ENCODE assay signal across 9 cellular contexts in the genomic region with DNA sequence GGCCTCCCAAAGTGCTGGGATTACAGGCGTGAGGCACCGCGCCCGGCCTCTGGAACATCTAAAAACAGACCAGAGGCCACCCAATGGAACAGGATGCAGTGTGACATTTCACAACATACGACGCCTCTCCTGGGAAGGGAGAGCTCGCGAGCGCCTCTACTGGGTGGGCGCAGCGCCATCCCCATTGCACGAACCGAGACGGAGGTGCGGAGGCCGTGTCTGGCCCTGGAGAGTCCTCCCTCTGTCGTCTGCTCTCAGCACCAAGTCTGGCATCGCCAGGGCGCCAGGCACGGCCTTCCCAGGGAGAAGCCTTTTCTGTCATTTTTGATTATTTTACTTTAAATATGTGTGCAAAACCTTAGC. TPM values are rescaled to one million over a fixed set of nuclear protein-coding genes. Genes with fewer than 3 reads are reported as not detected.
DNase-seq lines count a peak whose midpoint lies in the region; ATAC-seq and TF ChIP-seq lines count a peak whose summit lies in the region.
"Had no signal": no experiment of that assay in that cellular context is flagged by ENCODE, and none has a peak within 500 bp of the region (broad histone marks: within the 10 kb centered on the region; RNA-seq: fewer than 3 reads in every experiment).

No MANE protein-coding gene starts in this region.

- peak; percentile 52 to 88; a peak in 3 of 4 replicates for TF ChIP-seq CTCF in GM23338 (conservative IDR thresholded peaks at IDR 0.05; ENCODE audit: low read depth in 2 of 2)
- TF ChIP-seq CTCF in WI38 (IDR thresholded peaks at IDR 0.05; ENCODE audit: low read depth, low read length), result peak; percentile 51

- H3K4me2 ChIP-seq in GM23338, result peak overlapping the region; percentile 81

- peak overlapping the region; percentile 48; the same call in 1 of the 2 replicates for H2AFZ ChIP-seq in GM23338

- peaks cover 45% of the 10 kb centered on the region for H3K4me1 ChIP-seq in GM23338 (ENCODE audit: insufficient read depth)

- no peak overlapping the region for H3K27ac ChIP-seq in GM23338 (ENCODE audit: low read depth)

- no peaks in the 10 kb centered on the region for H3K36me3 Mint-ChIP-seq in GM23338 (ENCODE audit: low read depth)

- H3K27ac Mint-ChIP-seq in GM23338, result no peak overlapping the region

- peaks cover 69% of the 10 kb centered on the region for H3K27me3 Mint-ChIP-seq in GM23338 (ENCODE audit: insufficient read depth, low read depth, poor library complexity)

- peak overlapping the region; percentile 57 for H3K4me3 Mint-ChIP-seq in GM23338

- peaks cover 3% of the 10 kb centered on the region; the same call in 1 of the 2 replicates for H4K20me1 ChIP-seq in GM23338 (replicated peaks; ENCODE audit: insufficient read depth)

- peaks cover 51% of the 10 kb centered on the region for H3K4me1 Mint-ChIP-seq in GM23338

- DNase-seq in AG08395 (ENCODE audit: low spot score), result peak; percentile 56
- DNase-seq in GM23338 (ENCODE audit: low spot score), result peak; percentile 91
- DNase-seq in left ventricle myocardium superior, result peak; percentile 62
- DNase-seq in stimulated activated CD8-positive, alpha-beta memory T cell treated with anti-CD3 and anti-CD28 coated beads, Interleukin-4, amount 100 ng/mL, for 48 hours, result peak; percentile 69
- DNase-seq in COR-L47 (lab: John Stamatoyannopoulos, UW), result no peak
- DNase-seq in NCI-H446 treated with DMSO at 0.1 percent for 48 hours (lab: John Stamatoyannopoulos, UW), result no peak
- DNase-seq in activated CD4-positive, alpha-beta T cell treated with anti-CD3 and anti-CD28 coated beads, Interleukin-2, amount 50 U/mL, for 4 hours, result no peak

- H3F3A ChIP-seq in GM23338 (replicated peaks; ENCODE audit: low read depth), result peaks cover 13% of the 10 kb centered on the region; the same call in 1 of the 2 replicates

- H3K79me2 ChIP-seq in GM23338 (replicated peaks; ENCODE audit: insufficient read depth), result no peaks in the 10 kb centered on the region

- H3K9me3 Mint-ChIP-seq in GM23338, result no peaks in the 10 kb centered on the region; the same call in 2 of the 3 replicates

- no peaks in the 10 kb centered on the region for H3K36me3 ChIP-seq in GM23338 (ENCODE audit: insufficient read depth)

- intact Hi-C loops in left ventricle myocardium superior (cut with micrococcal nuclease), result no loop called here

- no peaks in the 10 kb centered on the region for H3K9me2 ChIP-seq in GM23338 (ENCODE audit: insufficient read depth)

- peaks cover 79% of the 10 kb centered on the region for H3K27me3 ChIP-seq in GM23338 (ENCODE audit: insufficient read depth)

- H3K4me3 ChIP-seq in GM23338 (peak overlapping the region; percentile 56), WI38 (ENCODE audit: low read depth, low read length) (peak overlapping the region; percentile 58; the same call in 1 of the 2 replicates)

- peak; percentile 68 for ATAC-seq in GM23338
- ATAC-seq in left ventricle myocardium superior, result peak; percentile 58

TF ChIP-seq in GM23338, 12 proteins besides CTCF, POLR2A, EP300 and RAD21 (continues in another document):
- TF ChIP-seq, protein P1, sequence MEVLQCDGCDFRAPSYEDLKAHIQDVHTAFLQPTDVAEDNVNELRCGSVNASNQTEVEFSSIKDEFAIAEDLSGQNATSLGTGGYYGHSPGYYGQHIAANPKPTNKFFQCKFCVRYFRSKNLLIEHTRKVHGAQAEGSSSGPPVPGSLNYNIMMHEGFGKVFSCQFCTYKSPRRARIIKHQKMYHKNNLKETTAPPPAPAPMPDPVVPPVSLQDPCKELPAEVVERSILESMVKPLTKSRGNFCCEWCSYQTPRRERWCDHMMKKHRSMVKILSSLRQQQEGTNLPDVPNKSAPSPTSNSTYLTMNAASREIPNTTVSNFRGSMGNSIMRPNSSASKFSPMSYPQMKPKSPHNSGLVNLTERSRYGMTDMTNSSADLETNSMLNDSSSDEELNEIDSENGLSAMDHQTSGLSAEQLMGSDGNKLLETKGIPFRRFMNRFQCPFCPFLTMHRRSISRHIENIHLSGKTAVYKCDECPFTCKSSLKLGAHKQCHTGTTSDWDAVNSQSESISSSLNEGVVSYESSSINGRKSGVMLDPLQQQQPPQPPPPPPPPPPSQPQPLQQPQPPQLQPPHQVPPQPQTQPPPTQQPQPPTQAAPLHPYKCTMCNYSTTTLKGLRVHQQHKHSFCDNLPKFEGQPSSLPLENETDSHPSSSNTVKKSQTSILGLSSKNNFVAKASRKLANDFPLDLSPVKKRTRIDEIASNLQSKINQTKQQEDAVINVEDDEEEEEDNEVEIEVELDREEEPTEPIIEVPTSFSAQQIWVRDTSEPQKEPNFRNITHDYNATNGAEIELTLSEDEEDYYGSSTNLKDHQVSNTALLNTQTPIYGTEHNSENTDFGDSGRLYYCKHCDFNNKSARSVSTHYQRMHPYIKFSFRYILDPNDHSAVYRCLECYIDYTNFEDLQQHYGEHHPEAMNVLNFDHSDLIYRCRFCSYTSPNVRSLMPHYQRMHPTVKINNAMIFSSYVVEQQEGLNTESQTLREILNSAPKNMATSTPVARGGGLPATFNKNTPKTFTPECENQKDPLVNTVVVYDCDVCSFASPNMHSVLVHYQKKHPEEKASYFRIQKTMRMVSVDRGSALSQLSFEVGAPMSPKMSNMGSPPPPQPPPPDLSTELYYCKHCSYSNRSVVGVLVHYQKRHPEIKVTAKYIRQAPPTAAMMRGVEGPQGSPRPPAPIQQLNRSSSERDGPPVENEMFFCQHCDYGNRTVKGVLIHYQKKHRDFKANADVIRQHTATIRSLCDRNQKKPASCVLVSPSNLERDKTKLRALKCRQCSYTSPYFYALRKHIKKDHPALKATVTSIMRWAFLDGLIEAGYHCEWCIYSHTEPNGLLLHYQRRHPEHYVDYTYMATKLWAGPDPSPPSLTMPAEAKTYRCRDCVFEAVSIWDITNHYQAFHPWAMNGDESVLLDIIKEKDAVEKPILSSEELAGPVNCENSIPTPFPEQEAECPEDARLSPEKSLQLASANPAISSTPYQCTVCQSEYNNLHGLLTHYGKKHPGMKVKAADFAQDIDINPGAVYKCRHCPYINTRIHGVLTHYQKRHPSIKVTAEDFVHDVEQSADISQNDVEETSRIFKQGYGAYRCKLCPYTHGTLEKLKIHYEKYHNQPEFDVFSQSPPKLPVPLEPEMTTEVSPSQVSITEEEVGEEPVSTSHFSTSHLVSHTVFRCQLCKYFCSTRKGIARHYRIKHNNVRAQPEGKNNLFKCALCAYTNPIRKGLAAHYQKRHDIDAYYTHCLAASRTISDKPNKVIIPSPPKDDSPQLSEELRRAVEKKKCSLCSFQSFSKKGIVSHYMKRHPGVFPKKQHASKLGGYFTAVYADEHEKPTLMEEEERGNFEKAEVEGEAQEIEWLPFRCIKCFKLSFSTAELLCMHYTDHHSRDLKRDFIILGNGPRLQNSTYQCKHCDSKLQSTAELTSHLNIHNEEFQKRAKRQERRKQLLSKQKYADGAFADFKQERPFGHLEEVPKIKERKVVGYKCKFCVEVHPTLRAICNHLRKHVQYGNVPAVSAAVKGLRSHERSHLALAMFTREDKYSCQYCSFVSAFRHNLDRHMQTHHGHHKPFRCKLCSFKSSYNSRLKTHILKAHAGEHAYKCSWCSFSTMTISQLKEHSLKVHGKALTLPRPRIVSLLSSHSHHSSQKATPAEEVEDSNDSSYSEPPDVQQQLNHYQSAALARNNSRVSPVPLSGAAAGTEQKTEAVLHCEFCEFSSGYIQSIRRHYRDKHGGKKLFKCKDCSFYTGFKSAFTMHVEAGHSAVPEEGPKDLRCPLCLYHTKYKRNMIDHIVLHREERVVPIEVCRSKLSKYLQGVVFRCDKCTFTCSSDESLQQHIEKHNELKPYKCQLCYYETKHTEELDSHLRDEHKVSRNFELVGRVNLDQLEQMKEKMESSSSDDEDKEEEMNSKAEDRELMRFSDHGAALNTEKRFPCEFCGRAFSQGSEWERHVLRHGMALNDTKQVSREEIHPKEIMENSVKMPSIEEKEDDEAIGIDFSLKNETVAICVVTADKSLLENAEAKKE (CRISPR knock-in tag; IDR thresholded peaks at IDR 0.05), result no peak
- TF ChIP-seq ZNF114 (CRISPR knock-in tag; IDR thresholded peaks at IDR 0.05) (no peak), EZH2 (IDR thresholded peaks at IDR 0.05; ENCODE audit: low read depth, unreplicated experiment) (no peak), JUNB (IDR thresholded peaks at IDR 0.05; ENCODE audit: unreplicated experiment) (no peak), ZNF331 (CRISPR knock-in tag; IDR thresholded peaks at IDR 0.05; ENCODE audit: low read depth) (no peak), EZH2phosphoT487 (IDR thresholded peaks at IDR 0.05; ENCODE audit: unreplicated experiment) (no peak), STAT1 (IDR thresholded peaks at IDR 0.05; ENCODE audit: unreplicated experiment) (no peak)
- TF ChIP-seq, protein P2, sequence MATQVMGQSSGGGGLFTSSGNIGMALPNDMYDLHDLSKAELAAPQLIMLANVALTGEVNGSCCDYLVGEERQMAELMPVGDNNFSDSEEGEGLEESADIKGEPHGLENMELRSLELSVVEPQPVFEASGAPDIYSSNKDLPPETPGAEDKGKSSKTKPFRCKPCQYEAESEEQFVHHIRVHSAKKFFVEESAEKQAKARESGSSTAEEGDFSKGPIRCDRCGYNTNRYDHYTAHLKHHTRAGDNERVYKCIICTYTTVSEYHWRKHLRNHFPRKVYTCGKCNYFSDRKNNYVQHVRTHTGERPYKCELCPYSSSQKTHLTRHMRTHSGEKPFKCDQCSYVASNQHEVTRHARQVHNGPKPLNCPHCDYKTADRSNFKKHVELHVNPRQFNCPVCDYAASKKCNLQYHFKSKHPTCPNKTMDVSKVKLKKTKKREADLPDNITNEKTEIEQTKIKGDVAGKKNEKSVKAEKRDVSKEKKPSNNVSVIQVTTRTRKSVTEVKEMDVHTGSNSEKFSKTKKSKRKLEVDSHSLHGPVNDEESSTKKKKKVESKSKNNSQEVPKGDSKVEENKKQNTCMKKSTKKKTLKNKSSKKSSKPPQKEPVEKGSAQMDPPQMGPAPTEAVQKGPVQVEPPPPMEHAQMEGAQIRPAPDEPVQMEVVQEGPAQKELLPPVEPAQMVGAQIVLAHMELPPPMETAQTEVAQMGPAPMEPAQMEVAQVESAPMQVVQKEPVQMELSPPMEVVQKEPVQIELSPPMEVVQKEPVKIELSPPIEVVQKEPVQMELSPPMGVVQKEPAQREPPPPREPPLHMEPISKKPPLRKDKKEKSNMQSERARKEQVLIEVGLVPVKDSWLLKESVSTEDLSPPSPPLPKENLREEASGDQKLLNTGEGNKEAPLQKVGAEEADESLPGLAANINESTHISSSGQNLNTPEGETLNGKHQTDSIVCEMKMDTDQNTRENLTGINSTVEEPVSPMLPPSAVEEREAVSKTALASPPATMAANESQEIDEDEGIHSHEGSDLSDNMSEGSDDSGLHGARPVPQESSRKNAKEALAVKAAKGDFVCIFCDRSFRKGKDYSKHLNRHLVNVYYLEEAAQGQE (IDR thresholded peaks at IDR 0.05; ENCODE audit: unreplicated experiment), result no peak

RNA-seq across cellular contexts. Expression of a gene that starts 9.4 kb away (rescaled TPM):
- total RNA-seq in GM23338 (2014; rRNA removed; shearing (Covaris generic)), result 0.50 and 1.3 TPM in 2 replicates
- polyA plus RNA-seq in GM23338 (2016; fragmentation: Nextera tagmentation; extraction: Ambion mirVana), result 0.87 and 0.99 TPM in 2 replicates
- total RNA-seq in left ventricle myocardium superior, result not detected
- polyA plus RNA-seq: adipose tissue had no signal

Comparison
In these comparisons a context has a peak if more than half of its experiments do, and no peak if none do; other contexts are left out.
1. DNase-seq: peak in AG08395 (single experiment), GM23338 (single experiment), left ventricle myocardium superior (single experiment) and stimulated activated CD8-positive, alpha-beta memory T cell treated with anti-CD3 and anti-CD28 coated beads, Interleukin-4, amount 100 ng/mL, for 48 hours (single experiment); none in COR-L47 (single experiment), NCI-H446 treated with DMSO at 0.1 percent for 48 hours (single experiment) and activated CD4-positive, alpha-beta T cell treated with anti-CD3 and anti-CD28 coated beads, Interleukin-2, amount 50 U/mL, for 4 hours (0 of 2).